ENCODE assay signal across 9 cellular contexts in the genomic region with DNA sequence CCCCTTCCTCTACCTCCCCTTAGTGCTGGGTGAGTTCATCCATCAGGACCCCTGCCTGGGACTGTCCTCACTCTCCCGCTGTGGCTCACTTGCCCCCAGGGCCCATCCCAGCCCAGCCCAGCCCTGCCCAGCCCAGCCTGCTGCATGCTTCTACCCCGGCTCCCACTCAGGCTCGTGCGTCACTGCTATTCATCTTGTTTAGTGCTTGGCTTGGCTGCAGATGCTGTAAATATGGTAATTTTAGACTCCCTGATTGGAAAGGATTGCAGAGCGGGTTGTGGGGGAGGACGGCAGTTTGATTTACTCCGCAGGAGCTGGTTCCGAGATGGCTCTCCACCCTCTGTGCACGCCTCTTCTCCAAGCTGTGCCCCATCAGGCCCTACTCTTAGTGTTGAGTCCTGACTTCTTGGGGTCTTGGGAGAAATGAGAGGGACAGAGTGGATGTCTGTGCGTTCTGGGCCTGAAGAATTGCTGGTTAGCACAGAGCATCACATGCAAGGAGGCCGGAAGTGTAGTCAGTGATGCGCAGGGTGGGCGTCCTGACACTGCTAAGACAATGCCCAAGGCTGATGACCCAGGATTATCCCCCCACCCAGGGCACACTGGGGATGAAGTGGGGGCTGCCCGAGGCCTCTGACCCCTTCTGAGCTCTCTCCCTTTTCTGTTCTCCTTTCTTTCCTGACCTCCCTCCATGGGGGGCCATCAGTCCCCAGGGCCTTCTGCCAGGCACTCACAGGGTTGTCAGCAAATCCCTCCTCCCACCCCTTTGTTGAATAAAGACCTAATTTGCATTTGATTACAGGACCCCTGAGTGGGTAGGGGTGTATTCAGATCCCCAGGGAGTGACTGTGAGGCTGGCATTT.
DNase-seq lines count a peak whose midpoint lies in the region; ATAC-seq and TF ChIP-seq lines count a peak whose summit lies in the region.
"Had no signal": no experiment of that assay in that cellular context is flagged by ENCODE, and none has a peak within 500 bp of the region (broad histone marks: within the 10 kb centered on the region; RNA-seq: fewer than 3 reads in every experiment).

No MANE protein-coding gene starts in this region.

- no peaks in the 10 kb centered on the region for H4K20me1 ChIP-seq in BLaER1 treated with 17β-estradiol and CSF1 and Interleukin-3, amounts not matched to agents 10 nM and 100 nM

- no peak overlapping the region for H3K27ac Mint-ChIP-seq in stimulated activated memory B cell treated with anti-CD40 and anti-IgM and Interleukin-4, amounts not matched to agents 10 μg/mL and 1 μg/mL and 100 μg/mL, for 72 hours
- peak overlapping the region in 3 of 10 donors; percentile 56 to 62 (median 57) for H3K27ac Mint-ChIP-seq in naive thymus-derived CD8-positive, alpha-beta T cell
- H3K27ac Mint-ChIP-seq: activated naive CD4-positive, alpha-beta T cell treated with anti-CD3 and anti-CD28 coated beads, Interleukin-2, amount 50 U/mL, for 24 hours had no signal

- DNase-seq in RWPE1 (ENCODE audit: low spot score), result peak; percentile 90
- peak; percentile 99 for DNase-seq in fibroblast of the aortic adventitia (ENCODE audit: low read depth)
- DNase-seq in occipital lobe (lab: John Stamatoyannopoulos, UW), result peak; percentile 77
- no peak for DNase-seq in NCI-H2029 (lab: John Stamatoyannopoulos, UW)
- DNase-seq in activated T-cell treated with anti-CD3 and anti-CD28 coated beads, Interleukin-2, amount 50 U/mL, for 4 hours, result no peak
- no peak for DNase-seq in naive thymus-derived CD8-positive, alpha-beta T cell

- H3K4me1 ChIP-seq in BLaER1 treated with 17β-estradiol and CSF1 and Interleukin-3, amounts not matched to agents 10 nM and 100 nM, result peaks cover 58 to 100% (median 70%) of the 10 kb centered on the region in 10 experiments

- H3K27me3 ChIP-seq in BLaER1 treated with 17β-estradiol and CSF1 and Interleukin-3, amounts not matched to agents 10 nM and 100 nM, result no peaks in the 10 kb centered on the region

- no peaks in the 10 kb centered on the region for H3K36me3 ChIP-seq in BLaER1 treated with 17β-estradiol and CSF1 and Interleukin-3, amounts not matched to agents 10 nM and 100 nM

- CTCF ChIA-PET in RWPE1 (lab: Yijun Ruan, JAX), result no interaction called here

- H3K36me3 Mint-ChIP-seq in stimulated activated memory B cell treated with anti-CD40 and anti-IgM and Interleukin-4, amounts not matched to agents 10 μg/mL and 1 μg/mL and 100 μg/mL, for 72 hours, result no peaks in the 10 kb centered on the region
- no peaks in the 10 kb centered on the region for H3K36me3 Mint-ChIP-seq in activated T-cell treated with anti-CD3 and anti-CD28 coated beads, Interleukin-2, amount 50 U/mL, for 4 hours (ENCODE audit: insufficient read depth)
- no peaks in the 10 kb centered on the region for H3K36me3 Mint-ChIP-seq in naive thymus-derived CD8-positive, alpha-beta T cell
- H3K36me3 Mint-ChIP-seq: activated naive CD4-positive, alpha-beta T cell treated with anti-CD3 and anti-CD28 coated beads, Interleukin-2, amount 50 U/mL, for 24 hours had no signal

- POLR2A ChIA-PET in RWPE1 (lab: Yijun Ruan, JAX; ENCODE audit: low non-redundant PET), result no interaction called here
- POLR2A ChIA-PET in naive thymus-derived CD8-positive, alpha-beta T cell (lab: Charles Lee), result no interaction called here

- TF ChIP-seq CTCF in RWPE1 (conservative IDR thresholded peaks at IDR 0.05; ENCODE audit: low read depth) (no peak), fibroblast of the aortic adventitia (IDR thresholded peaks at IDR 0.05; ENCODE audit: insufficient read depth, low read length) (no peak)

- peaks cover 26% of the 10 kb centered on the region for H3K4me1 Mint-ChIP-seq in stimulated activated memory B cell treated with anti-CD40 and anti-IgM and Interleukin-4, amounts not matched to agents 10 μg/mL and 1 μg/mL and 100 μg/mL, for 72 hours
- H3K4me1 Mint-ChIP-seq in activated T-cell treated with anti-CD3 and anti-CD28 coated beads, Interleukin-2, amount 50 U/mL, for 4 hours (ENCODE audit: low read depth), result peaks cover 4% of the 10 kb centered on the region
- H3K4me1 Mint-ChIP-seq in naive thymus-derived CD8-positive, alpha-beta T cell, result peaks cover 6 to 31% (median 20%) of the 10 kb centered on the region in 4 donors

- peak overlapping the region; percentile 30 to 66 (median 45); a peak in 20 of 22 replicates for H3K27ac ChIP-seq in BLaER1 treated with 17β-estradiol and CSF1 and Interleukin-3, amounts not matched to agents 10 nM and 100 nM
- peak overlapping the region; percentile 99 for H3K27ac ChIP-seq in RWPE1

- no peak overlapping the region for H3K4me3 ChIP-seq in BLaER1 treated with 17β-estradiol and CSF1 and Interleukin-3, amounts not matched to agents 10 nM and 100 nM
- no peak overlapping the region for H3K4me3 ChIP-seq in fibroblast of the aortic adventitia (ENCODE audit: low read depth, low read length)

- H3K4me2 ChIP-seq in BLaER1 treated with 17β-estradiol and CSF1 and Interleukin-3, amounts not matched to agents 10 nM and 100 nM, result peak overlapping the region; percentile 42 to 85 (median 73)

- ATAC-seq in stimulated activated memory B cell treated with anti-CD40 and anti-IgM and Interleukin-4, amounts not matched to agents 10 μg/mL and 1 μg/mL and 100 μg/mL, for 72 hours, result no peak
- ATAC-seq in activated T-cell treated with anti-CD3 and anti-CD28 coated beads, Interleukin-2, amount 50 U/mL, for 4 hours, result no peak
- ATAC-seq in naive thymus-derived CD8-positive, alpha-beta T cell, result no peak

- H3K27me3 Mint-ChIP-seq in stimulated activated memory B cell treated with anti-CD40 and anti-IgM and Interleukin-4, amounts not matched to agents 10 μg/mL and 1 μg/mL and 100 μg/mL, for 72 hours, result no peaks in the 10 kb centered on the region
- no peaks in the 10 kb centered on the region for H3K27me3 Mint-ChIP-seq in activated T-cell treated with anti-CD3 and anti-CD28 coated beads, Interleukin-2, amount 50 U/mL, for 4 hours (ENCODE audit: low read depth)
- no peaks in the 10 kb centered on the region for H3K27me3 Mint-ChIP-seq in naive thymus-derived CD8-positive, alpha-beta T cell
- H3K27me3 Mint-ChIP-seq: activated naive CD4-positive, alpha-beta T cell treated with anti-CD3 and anti-CD28 coated beads, Interleukin-2, amount 50 U/mL, for 24 hours had no signal

- H3K9me3 Mint-ChIP-seq in stimulated activated memory B cell treated with anti-CD40 and anti-IgM and Interleukin-4, amounts not matched to agents 10 μg/mL and 1 μg/mL and 100 μg/mL, for 72 hours, result no peaks in the 10 kb centered on the region
- H3K9me3 Mint-ChIP-seq in activated T-cell treated with anti-CD3 and anti-CD28 coated beads, Interleukin-2, amount 50 U/mL, for 4 hours, result no peaks in the 10 kb centered on the region
- H3K9me3 Mint-ChIP-seq in naive thymus-derived CD8-positive, alpha-beta T cell, result no peaks in the 10 kb centered on the region
- H3K9me3 Mint-ChIP-seq: activated naive CD4-positive, alpha-beta T cell treated with anti-CD3 and anti-CD28 coated beads, Interleukin-2, amount 50 U/mL, for 24 hours had no signal

- H3K9ac ChIP-seq in BLaER1 treated with 17β-estradiol and CSF1 and Interleukin-3, amounts not matched to agents 10 nM and 100 nM, result peak overlapping the region in 8 of 11 experiments; percentile 2 to 49 (median 20); a peak in 10 of 22 replicates

- peaks cover 0 to 28% (median 13%) of the 10 kb centered on the region in 11 experiments; a peak in 16 of 22 replicates for H3K9me3 ChIP-seq in BLaER1 treated with 17β-estradiol and CSF1 and Interleukin-3, amounts not matched to agents 10 nM and 100 nM (replicated peaks in 1 of 11)

- H3K4me3 Mint-ChIP-seq in stimulated activated memory B cell treated with anti-CD40 and anti-IgM and Interleukin-4, amounts not matched to agents 10 μg/mL and 1 μg/mL and 100 μg/mL, for 72 hours, result no peak overlapping the region
- no peak overlapping the region for H3K4me3 Mint-ChIP-seq in activated T-cell treated with anti-CD3 and anti-CD28 coated beads, Interleukin-2, amount 50 U/mL, for 4 hours
- H3K4me3 Mint-ChIP-seq in naive thymus-derived CD8-positive, alpha-beta T cell, result no peak overlapping the region
- H3K4me3 Mint-ChIP-seq: activated naive CD4-positive, alpha-beta T cell treated with anti-CD3 and anti-CD28 coated beads, Interleukin-2, amount 50 U/mL, for 24 hours had no signal

Comparison
In these comparisons a context has a peak if more than half of its experiments do, and no peak if none do; other contexts are left out.
1. DNase-seq: peak in RWPE1 (single experiment), fibroblast of the aortic adventitia (single experiment) and occipital lobe (single experiment); none in NCI-H2029 (single experiment), activated T-cell treated with anti-CD3 and anti-CD28 coated beads, Interleukin-2, amount 50 U/mL, for 4 hours (single experiment) and naive thymus-derived CD8-positive, alpha-beta T cell (0 of 10).